In the genomic region with DNA sequence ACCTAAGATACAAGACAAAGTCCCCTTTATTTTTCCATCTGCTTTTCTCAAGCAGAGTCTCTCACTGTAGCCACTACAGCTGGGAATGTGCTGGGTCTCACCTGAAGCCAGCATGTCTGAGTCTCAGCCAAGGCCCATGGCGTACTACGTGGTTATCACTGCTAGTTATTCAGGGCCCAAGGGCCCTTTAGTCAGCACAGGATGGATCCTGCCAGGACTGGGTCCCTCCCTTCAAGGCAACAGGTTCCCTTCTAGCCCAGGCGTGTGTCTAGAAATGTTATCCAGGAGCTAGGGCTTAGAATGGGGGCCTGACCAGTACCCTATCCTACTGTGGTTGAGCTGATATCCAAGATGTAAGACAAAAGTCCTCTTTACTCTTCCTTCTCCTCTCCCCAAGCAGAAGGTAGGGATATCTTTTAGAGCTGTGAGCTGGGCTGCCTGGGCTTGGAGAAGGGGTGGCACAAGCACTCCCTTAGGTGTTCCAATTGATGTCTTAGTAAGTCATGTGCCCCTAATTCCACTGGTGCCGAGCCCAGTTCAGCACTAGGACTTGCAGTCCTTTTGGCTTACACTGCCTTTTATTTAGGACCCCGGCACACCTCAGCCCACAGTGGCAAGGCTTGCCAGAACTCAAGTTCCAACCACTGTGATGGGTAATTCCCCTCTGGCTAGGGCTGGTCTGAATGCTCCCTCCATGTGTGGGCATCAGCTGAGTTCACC, we compare ENCODE assay signal across 36 cellular contexts.
"Had no signal": no experiment of that assay in that cellular context is flagged by ENCODE, and none has a peak within 500 bp of the region (broad histone marks: within the 10 kb centered on the region; RNA-seq: fewer than 3 reads in every experiment).

No MANE protein-coding gene starts in this region.

- H3K36me3 ChIP-seq: adrenal gland, breast epithelium had no signal

- H3K27me3 ChIP-seq: adrenal gland, body of pancreas, breast epithelium, SJCRH30 had no signal

- FAIRE-seq: astrocyte, RCC 7860 had no signal

- H3K4me2 ChIP-seq: KMS-11, PC-9 had no signal

- H3K27ac Mint-ChIP-seq: activated CD8-positive, alpha-beta T cell treated with anti-CD3 and anti-CD28 coated beads, Interleukin-2, amount 10 ng/mL, durations not matched to agents 7 days and 5 days; activated naive CD4-positive, alpha-beta T cell treated with anti-CD3 and anti-CD28 coated beads for 36 hours; activated naive CD4-positive, alpha-beta T cell treated with anti-CD3 and anti-CD28 coated beads, Interleukin-2, amount 50 U/mL, for 72 hours; activated T-cell treated with anti-CD3 and anti-CD28 coated beads, Interleukin-2, amount 50 U/mL, for 24 hours had no signal

- H3K4me1 ChIP-seq: breast epithelium, SJCRH30 had no signal

- H2AFZ ChIP-seq: PC-9 had no signal

- H3K4me3 ChIP-seq: adrenal gland, body of pancreas, breast epithelium, PC-9, SJCRH30, SK-N-MC had no signal

- ATAC-seq: activated CD8-positive, alpha-beta T cell treated with anti-CD3 and anti-CD28 coated beads, Interleukin-2, amount 10 ng/mL, durations not matched to agents 7 days and 5 days; activated naive CD4-positive, alpha-beta T cell treated with anti-CD3 and anti-CD28 coated beads, Interleukin-2, amount 50 U/mL, for 72 hours; body of pancreas had no signal

- H3K27ac ChIP-seq: adrenal gland, body of pancreas, breast epithelium, KMS-11, PC-9, RWPE1, SJCRH30, SK-N-MC, WERI-Rb-1 had no signal

- DNase-seq: activated CD4-positive, alpha-beta T cell treated with anti-CD3 and anti-CD28 coated beads for 1 hour; activated CD4-positive, alpha-beta T cell treated with anti-CD3 and anti-CD28 coated beads for 48 hours; activated CD4-positive, alpha-beta T cell treated with anti-CD3 and anti-CD28 coated beads, Interleukin-2, amount 50 U/mL, for 48 hours; activated CD4-positive, CD25-positive, alpha-beta regulatory T cell; activated CD8-positive, alpha-beta T cell treated with anti-CD3 and anti-CD28 coated beads, Interleukin-2, amount 10 ng/mL, durations not matched to agents 7 days and 5 days; activated gamma-delta T cell treated with Interleukin-2 at 50 U/mL for 16 hours; activated naive CD4-positive, alpha-beta T cell treated with anti-CD3 and anti-CD28 coated beads for 36 hours; activated T-cell treated with anti-CD3 and anti-CD28 coated beads, Interleukin-2, amount 50 U/mL, for 24 hours; adrenal gland; body of pancreas; caudate nucleus; MM.1S; MV-4-11; NCI-H1092; NCI-H1417; NCI-H146; NCI-H187; NCI-H2029 treated with DMSO at 0.1 percent for 48 hours; NCI-H2107; NCI-H2171; NCI-H510A; NCI-H526; NCI-H748 treated with DMSO at 0.1 percent for 48 hours; NK-92 treated with Interleukin-12 subunit alpha and Interleukin-12 subunit beta, amount 100 ng/mL, for 24 hours; PC-9; SHP77; SJCRH30; T1000; WERI-Rb-1 had no signal

- H3K9me3 ChIP-seq: adrenal gland, body of pancreas, breast epithelium had no signal

- H3K4me3 Mint-ChIP-seq: activated CD8-positive, alpha-beta T cell treated with anti-CD3 and anti-CD28 coated beads, Interleukin-2, amount 10 ng/mL, durations not matched to agents 7 days and 5 days; activated naive CD4-positive, alpha-beta T cell treated with anti-CD3 and anti-CD28 coated beads for 36 hours; activated T-cell treated with anti-CD3 and anti-CD28 coated beads, Interleukin-2, amount 50 U/mL, for 24 hours had no signal

- H3K9ac ChIP-seq: KMS-11 had no signal

- H3K27me3 Mint-ChIP-seq: activated T-cell treated with anti-CD3 and anti-CD28 coated beads, Interleukin-2, amount 50 U/mL, for 24 hours had no signal
